Comparison of ENCODE assay signal across 16 cellular contexts in genomic region chr5:1808466-1808865, GRCh38. TPM values are rescaled to one million over a fixed set of nuclear protein-coding genes. Genes with fewer than 3 reads are reported as not detected.
DNase-seq lines count a peak whose midpoint lies in the region; ATAC-seq and TF ChIP-seq lines count a peak whose summit lies in the region.
"Had no signal": no experiment of that assay in that cellular context is flagged by ENCODE, and none has a peak within 500 bp of the region (broad histone marks: within the 10 kb centered on the region; RNA-seq: fewer than 3 reads in every experiment).

No MANE protein-coding gene starts in this region.

- TF ChIP-seq POLR2A in gastroesophageal sphincter (IDR thresholded peaks at IDR 0.05) = no peak

- 60 to 88% methylated on average over 2 to 4 of the region's 4 CpGs for WGBS in gastroesophageal sphincter (ENCODE audit: low coverage in 1 of 2), 2 donors

- H3K4me1 ChIP-seq in RWPE2 (ENCODE audit: insufficient read depth, poor library complexity, severe bottlenecking) (peaks cover 14% of the 10 kb centered on the region), HAP-1 (no peaks in the 10 kb centered on the region), gastroesophageal sphincter (peaks cover 0 to 13% (median 0%) of the 10 kb centered on the region in 3 donors)

- peak overlapping the region; percentile 69 for H3K27ac ChIP-seq in RWPE2 (ENCODE audit: poor library complexity, severe bottlenecking)
- no peak overlapping the region for H3K27ac ChIP-seq in gastroesophageal sphincter

- H3K4me3 ChIP-seq in AG10803 (ENCODE audit: low read length) = no peak overlapping the region
- H3K4me3 ChIP-seq in RWPE2 (ENCODE audit: severe bottlenecking) = no peak overlapping the region
- no peak overlapping the region for H3K4me3 ChIP-seq in choroid plexus epithelial cell (ENCODE audit: low read depth, low read length)
- no peak overlapping the region for H3K4me3 ChIP-seq in HAP-1
- no peak overlapping the region for H3K4me3 ChIP-seq in gastroesophageal sphincter
- H3K4me3 ChIP-seq: lung, MG63 had no signal

- DNase-seq in AG10803 (ENCODE audit: low read depth) (peak; percentile 39), RWPE2 (ENCODE audit: low spot score) (no peak), choroid plexus epithelial cell (ENCODE audit: low read depth) (peak; percentile 75), medulla oblongata (ENCODE audit: extremely low spot score) (peak; percentile 14), DMS79 treated with DMSO at 0.1 percent for 48 hours (lab: John Stamatoyannopoulos, UW) (no peak), HAP-1 (ENCODE audit: low spot score in 2 of 2) (no peak)
- DNase-seq: activated CD8-positive, alpha-beta memory T cell treated with anti-CD3 and anti-CD28 coated beads, Interleukin-2, amount 50 U/mL, for 4 hours; CD4-positive, alpha-beta memory T cell; cerebellar nuclear complex; endodermal cell; MG63; NCI-H187; NCI-H510A had no signal

- ATAC-seq in RWPE2 (ENCODE audit: low read depth) (peak; percentile 84), GM19463 (IDR thresholded peaks at IDR 0.05; ENCODE audit: unreplicated experiment) (no peak), gastroesophageal sphincter (no peak)

- H3K27me3 ChIP-seq in RWPE2 (ENCODE audit: insufficient read depth, poor library complexity, severe bottlenecking) (no peaks in the 10 kb centered on the region), HAP-1 (ENCODE audit: low read depth) (no peaks in the 10 kb centered on the region), gastroesophageal sphincter (no peaks in the 10 kb centered on the region)
- H3K27me3 ChIP-seq: MG63 had no signal

- TF ChIP-seq CTCF in AG10803 (conservative IDR thresholded peaks at IDR 0.05; ENCODE audit: low read length) = no peak
- TF ChIP-seq CTCF in RWPE2 (IDR thresholded peaks at IDR 0.05; ENCODE audit: poor library complexity, severe bottlenecking) = no peak
- no peak for TF ChIP-seq CTCF in choroid plexus epithelial cell (conservative IDR thresholded peaks at IDR 0.05; ENCODE audit: low read depth, low read length)
- TF ChIP-seq CTCF in gastroesophageal sphincter (IDR thresholded peaks at IDR 0.05) = no peak

- in situ Hi-C loops in HAP-1 (cut with MboI; ENCODE audit: low sequenced_read_pairs) = no loop called here

- H3K36me3 ChIP-seq in RWPE2 (ENCODE audit: low read depth) = peaks cover 98% of the 10 kb centered on the region
- peaks cover 86% of the 10 kb centered on the region for H3K36me3 ChIP-seq in HAP-1 (replicated peaks)
- H3K36me3 ChIP-seq in gastroesophageal sphincter = peaks cover 0 to 100% of the 10 kb centered on the region in 2 donors

- TF ChIP-seq EP300 in gastroesophageal sphincter (IDR thresholded peaks at IDR 0.05) = no peak

- H3K9me3 ChIP-seq in RWPE2 (ENCODE audit: severe bottlenecking) = peaks cover 5% of the 10 kb centered on the region
- no peaks in the 10 kb centered on the region for H3K9me3 ChIP-seq in HAP-1
- H3K9me3 ChIP-seq in gastroesophageal sphincter = no peaks in the 10 kb centered on the region
- H3K9me3 ChIP-seq: MG63 had no signal

RNA-seq across cellular contexts. Expression of gene NDUFS6, which starts 7.3 kb away (rescaled TPM):
- 10 to 100 TPM; 44.6 to 82.9 (median 51.6) TPM for total RNA-seq in gastroesophageal sphincter

RNA-seq across cellular contexts. Expression of gene MRPL36, which starts 8.8 kb away (rescaled TPM):
- 10 to 100 TPM; 37.7 to 63.4 (median 46.7) TPM for total RNA-seq in gastroesophageal sphincter

Comparison
In these comparisons a context has a peak if more than half of its experiments do, and no peak if none do; other contexts are left out.
1. DNase-seq: peak in AG10803 (single experiment), choroid plexus epithelial cell (single experiment) and medulla oblongata (single experiment); none in RWPE2 (single experiment), DMS79 treated with DMSO at 0.1 percent for 48 hours (single experiment) and HAP-1 (0 of 2).